ENCODE assay signal across 8 cellular contexts in genomic region chr22:24402460-24403192, GRCh38. TPM values are rescaled to one million over a fixed set of nuclear protein-coding genes. Genes with fewer than 3 reads are reported as not detected.
DNase-seq lines count a peak whose midpoint lies in the region; ATAC-seq, FAIRE-seq and TF ChIP-seq lines count a peak whose summit lies in the region.

No MANE protein-coding gene starts in this region.

- CTCF ChIA-PET in PC-3 (lab: Charles Lee) = interaction anchor here (0.8 kb wide), 1 partner anchor 100 kb away, joined by 4 read pairs; no protein-coding TSS in a partner anchor

- peaks cover 7% of the 10 kb centered on the region; the same call in 1 of the 2 replicates for H4K20me1 ChIP-seq in PC-3 (ENCODE audit: low read length)

- no peak overlapping the region for H2AFZ ChIP-seq in PC-3 (ENCODE audit: low read length)

- H3F3A ChIP-seq in PC-3 (ENCODE audit: low read length, unreplicated experiment) = no peaks in the 10 kb centered on the region

- H3K9me3 ChIP-seq in BE2C (no peaks in the 10 kb centered on the region), PC-3 (ENCODE audit: low read length) (no peaks in the 10 kb centered on the region), colonic mucosa (no peaks in the 10 kb centered on the region)

- no peak overlapping the region for H3K4me3 ChIP-seq in BE2C (ENCODE audit: low read depth, low read length)
- H3K4me3 ChIP-seq in PC-3 (ENCODE audit: low read length) = no peak overlapping the region
- H3K4me3 ChIP-seq in colonic mucosa = peak overlapping the region; percentile 2

- DNase-seq in BE2C = peak; percentile 87
- peak; percentile 10 for DNase-seq in GOT3 (lab: John Stamatoyannopoulos, UW)
- peak; percentile 94 for DNase-seq in PC-3
- peak; percentile 95 for DNase-seq in colonic mucosa
- peak; percentile 92 to 94 for DNase-seq in lung microvascular endothelial cell (ENCODE audit: low read depth in 2 of 2)
- DNase-seq in urothelium cell line (ENCODE audit: low spot score) = peak; percentile 92
- DNase-seq in retina = no peak
- DNase-seq in 8988T = no peak

- no peak for TF ChIP-seq CTCF in BE2C (IDR thresholded peaks at IDR 0.05; ENCODE audit: low read depth, low read length)
- no peak for TF ChIP-seq CTCF in PC-3 (conservative IDR thresholded peaks at IDR 0.05; ENCODE audit: low read depth, low read length)
- TF ChIP-seq CTCF in colonic mucosa (IDR thresholded peaks at IDR 0.05) = no peak

- no peaks in the 10 kb centered on the region for H3K9me2 ChIP-seq in PC-3 (replicated peaks; ENCODE audit: low read length)

- POLR2A ChIA-PET in PC-3 (lab: Charles Lee; ENCODE audit: unreplicated experiment) = interaction anchor here (1.0 kb wide), 1 partner anchor 102 kb away, joined by 4 read pairs; no protein-coding TSS in a partner anchor

- peaks cover 25% of the 10 kb centered on the region for H3K36me3 ChIP-seq in BE2C
- no peaks in the 10 kb centered on the region; the same call in none of the 2 replicates for H3K36me3 ChIP-seq in PC-3 (ENCODE audit: low read depth, low read length)
- H3K36me3 ChIP-seq in colonic mucosa = no peaks in the 10 kb centered on the region

- H3K9ac ChIP-seq in PC-3 (ENCODE audit: low read length) (no peak overlapping the region), colonic mucosa (ENCODE audit: low read depth in 2 of 2, low read length in 2 of 2) (peak overlapping the region in 1 of 2 donors; percentile 41)

- H3K27me3 ChIP-seq in BE2C (no peaks in the 10 kb centered on the region), PC-3 (ENCODE audit: low read length) (no peaks in the 10 kb centered on the region), colonic mucosa (no peaks in the 10 kb centered on the region)

- H3K27ac ChIP-seq in PC-3 (ENCODE audit: low read length) (peak overlapping the region; percentile 69), colonic mucosa (peak overlapping the region; percentile 17)

- ATAC-seq in PC-3 = peak; percentile 96

- intact Hi-C loops in PC-3 (cut with micrococcal nuclease) (loop anchor here (10.0 kb wide), 1 partner anchor 68 kb away; no protein-coding TSS in a partner anchor), colonic mucosa (cut with DNase I) (no loop called here)

- no peaks in the 10 kb centered on the region for H3K79me2 ChIP-seq in PC-3 (ENCODE audit: low read length)

- peaks cover 50% of the 10 kb centered on the region for H3K4me1 ChIP-seq in BE2C
- peaks cover 15% of the 10 kb centered on the region for H3K4me1 ChIP-seq in PC-3 (ENCODE audit: insufficient read depth, low read length)
- peaks cover 10% of the 10 kb centered on the region for H3K4me1 ChIP-seq in colonic mucosa

- no TSS peak for BruUV-seq in PC-3 (replicated peaks; lab: Mats Ljungman, UMichigan)

- H3K4me2 ChIP-seq in PC-3 (ENCODE audit: low read length) = peak overlapping the region; percentile 49

- FAIRE-seq in urothelium cell line (lab: Jason Lieb, UNC) = peak; percentile 99

RNA-seq across cellular contexts. Expression of gene ADORA2A, which starts 24.8 kb away (rescaled TPM):
- polyA plus RNA-seq in BE2C (2012; ENCODE audit: insufficient read depth, insufficient read length, low read depth) = 5.2 TPM
- total RNA-seq in PC-3 (2014; rRNA removed) (0.92 and 1.7 TPM in 2 replicates), colonic mucosa (1 to 10 TPM; 1.5 to 2.5 TPM), lung microvascular endothelial cell (3.8 and 7.0 TPM in 2 replicates)

Comparison
In these comparisons a context has a peak if more than half of its experiments do, and no peak if none do; other contexts are left out.
1. DNase-seq: peak in BE2C (single experiment), GOT3 (single experiment), PC-3 (single experiment), colonic mucosa (single experiment), lung microvascular endothelial cell (2 of 2) and urothelium cell line (single experiment); none in retina (single experiment) and 8988T (single experiment).